In the genomic region with DNA sequence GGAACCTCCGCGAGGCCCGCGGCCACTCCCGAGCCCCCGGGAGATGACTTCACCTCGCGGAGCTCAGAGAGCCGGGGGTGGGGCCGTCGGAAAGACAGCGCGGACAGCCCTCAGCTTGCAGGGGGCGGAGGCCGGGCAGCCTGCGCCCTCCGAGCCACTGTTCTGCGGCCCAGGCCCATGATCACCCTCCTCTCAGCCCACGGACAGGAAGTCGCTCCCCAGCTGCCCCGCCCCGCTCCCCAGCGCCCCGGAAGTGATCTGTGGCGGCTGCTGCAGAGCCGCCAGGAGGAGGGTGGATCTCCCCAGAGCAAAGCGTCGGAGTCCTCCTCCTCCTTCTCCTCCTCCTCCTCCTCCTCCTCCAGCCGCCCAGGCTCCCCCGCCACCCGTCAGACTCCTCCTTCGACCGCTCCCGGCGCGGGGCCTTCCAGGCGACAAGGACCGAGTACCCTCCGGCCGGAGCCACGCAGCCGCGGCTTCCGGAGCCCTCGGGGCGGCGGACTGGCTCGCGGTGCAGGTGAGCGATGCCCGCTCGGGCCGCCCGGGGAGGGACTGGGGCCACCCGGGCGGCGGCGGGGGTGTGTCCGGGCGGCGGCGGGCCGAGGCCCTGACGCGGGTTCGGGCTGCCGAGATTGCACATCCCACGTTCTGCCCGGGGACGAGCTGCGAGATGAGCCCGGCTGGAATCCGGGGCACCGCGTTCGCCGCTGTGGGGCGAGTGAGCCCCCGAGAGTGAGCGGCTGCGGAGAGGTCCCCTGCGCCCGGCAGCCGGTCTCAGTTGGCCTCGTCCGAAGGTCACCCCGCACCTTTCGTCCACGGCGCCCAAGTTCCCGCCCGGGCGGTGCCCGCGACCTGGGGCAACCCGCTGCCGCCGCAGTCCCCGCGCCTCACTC, we compare ENCODE assay signal across 1 cellular context.
TF ChIP-seq lines count a peak whose summit lies in the region.

A gene with protein sequence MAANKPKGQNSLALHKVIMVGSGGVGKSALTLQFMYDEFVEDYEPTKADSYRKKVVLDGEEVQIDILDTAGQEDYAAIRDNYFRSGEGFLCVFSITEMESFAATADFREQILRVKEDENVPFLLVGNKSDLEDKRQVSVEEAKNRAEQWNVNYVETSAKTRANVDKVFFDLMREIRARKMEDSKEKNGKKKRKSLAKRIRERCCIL (plus strand): TSS at position 261 of the 890 bp plus-strand sequence. CDS start 63,096 bp downstream, outside the sequence.

TF ChIP-seq in HEK293, 187 proteins besides CTCF, POLR2A, EP300 and RAD21 (continued from another document and continues in another):
- TF ChIP-seq, protein P1, sequence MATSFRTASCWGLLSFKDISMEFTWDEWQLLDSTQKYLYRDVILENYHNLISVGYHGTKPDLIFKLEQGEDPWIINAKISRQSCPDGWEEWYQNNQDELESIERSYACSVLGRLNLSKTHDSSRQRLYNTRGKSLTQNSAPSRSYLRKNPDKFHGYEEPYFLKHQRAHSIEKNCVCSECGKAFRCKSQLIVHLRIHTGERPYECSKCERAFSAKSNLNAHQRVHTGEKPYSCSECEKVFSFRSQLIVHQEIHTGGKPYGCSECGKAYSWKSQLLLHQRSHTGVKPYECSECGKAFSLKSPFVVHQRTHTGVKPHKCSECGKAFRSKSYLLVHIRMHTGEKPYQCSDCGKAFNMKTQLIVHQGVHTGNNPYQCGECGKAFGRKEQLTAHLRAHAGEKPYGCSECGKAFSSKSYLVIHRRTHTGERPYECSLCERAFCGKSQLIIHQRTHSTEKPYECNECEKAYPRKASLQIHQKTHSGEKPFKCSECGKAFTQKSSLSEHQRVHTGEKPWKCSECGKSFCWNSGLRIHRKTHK (tag by site-specific recombination; IDR thresholded peaks at IDR 0.05) = no peak
- TF ChIP-seq ZNF558 (tag by site-specific recombination; IDR thresholded peaks at IDR 0.05) (no peak), ZNF140 (tag by site-specific recombination; IDR thresholded peaks at IDR 0.05) (no peak), SETDB1 (IDR thresholded peaks at IDR 0.05; ENCODE audit: insufficient read length, low read length) (no peak), ZNF121 (tag by site-specific recombination; IDR thresholded peaks at IDR 0.05) (no peak), KLF8 (tag by site-specific recombination; IDR thresholded peaks at IDR 0.05) (peak; percentile 58), ZNF514 (tag by site-specific recombination; IDR thresholded peaks at IDR 0.05) (no peak), ZNF423 (tag by site-specific recombination; IDR thresholded peaks at IDR 0.05) (peak; percentile 56), ZNF585B (tag by site-specific recombination; IDR thresholded peaks at IDR 0.05) (no peak), ZNF324 (tag by site-specific recombination; IDR thresholded peaks at IDR 0.05) (0 out of 2 replicates have a peak, but pooled peaks have one; percentile 43), ZFHX2 (tag by site-specific recombination; conservative IDR thresholded peaks at IDR 0.05) (peak; percentile 86), ZBTB17 (tag by site-specific recombination; IDR thresholded peaks at IDR 0.05) (peak; percentile 58), ZNF610 (tag by site-specific recombination; IDR thresholded peaks at IDR 0.05; ENCODE audit: borderline replicate concordance) (no peak), IKZF3 (tag by site-specific recombination; IDR thresholded peaks at IDR 0.05) (no peak), ZSCAN30 (tag by site-specific recombination; IDR thresholded peaks at IDR 0.05) (peak; percentile 43; the same call in 1 of the 2 replicates), EGR2 (tag by site-specific recombination; IDR thresholded peaks at IDR 0.05; ENCODE audit: low read depth) (peak; percentile 84), BCL11B (tag by site-specific recombination; IDR thresholded peaks at IDR 0.05; ENCODE audit: low read depth) (no peak)
- TF ChIP-seq, protein P2, sequence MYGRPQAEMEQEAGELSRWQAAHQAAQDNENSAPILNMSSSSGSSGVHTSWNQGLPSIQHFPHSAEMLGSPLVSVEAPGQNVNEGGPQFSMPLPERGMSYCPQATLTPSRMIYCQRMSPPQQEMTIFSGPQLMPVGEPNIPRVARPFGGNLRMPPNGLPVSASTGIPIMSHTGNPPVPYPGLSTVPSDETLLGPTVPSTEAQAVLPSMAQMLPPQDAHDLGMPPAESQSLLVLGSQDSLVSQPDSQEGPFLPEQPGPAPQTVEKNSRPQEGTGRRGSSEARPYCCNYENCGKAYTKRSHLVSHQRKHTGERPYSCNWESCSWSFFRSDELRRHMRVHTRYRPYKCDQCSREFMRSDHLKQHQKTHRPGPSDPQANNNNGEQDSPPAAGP (tag by site-specific recombination; IDR thresholded peaks at IDR 0.05) = no peak
- TF ChIP-seq, protein P3, sequence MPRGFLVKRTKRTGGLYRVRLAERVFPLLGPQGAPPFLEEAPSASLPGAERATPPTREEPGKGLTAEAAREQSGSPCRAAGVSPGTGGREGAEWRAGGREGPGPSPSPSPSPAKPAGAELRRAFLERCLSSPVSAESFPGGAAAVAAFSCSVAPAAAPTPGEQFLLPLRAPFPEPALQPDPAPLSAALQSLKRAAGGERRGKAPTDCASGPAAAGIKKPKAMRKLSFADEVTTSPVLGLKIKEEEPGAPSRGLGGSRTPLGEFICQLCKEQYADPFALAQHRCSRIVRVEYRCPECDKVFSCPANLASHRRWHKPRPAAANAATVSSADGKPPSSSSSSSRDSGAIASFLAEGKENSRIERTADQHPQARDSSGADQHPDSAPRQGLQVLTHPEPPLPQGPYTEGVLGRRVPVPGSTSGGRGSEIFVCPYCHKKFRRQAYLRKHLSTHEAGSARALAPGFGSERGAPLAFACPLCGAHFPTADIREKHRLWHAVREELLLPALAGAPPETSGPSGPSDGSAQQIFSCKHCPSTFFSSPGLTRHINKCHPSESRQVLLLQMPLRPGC (tag by site-specific recombination; IDR thresholded peaks at IDR 0.05) = no peak
- TF ChIP-seq, protein P4, sequence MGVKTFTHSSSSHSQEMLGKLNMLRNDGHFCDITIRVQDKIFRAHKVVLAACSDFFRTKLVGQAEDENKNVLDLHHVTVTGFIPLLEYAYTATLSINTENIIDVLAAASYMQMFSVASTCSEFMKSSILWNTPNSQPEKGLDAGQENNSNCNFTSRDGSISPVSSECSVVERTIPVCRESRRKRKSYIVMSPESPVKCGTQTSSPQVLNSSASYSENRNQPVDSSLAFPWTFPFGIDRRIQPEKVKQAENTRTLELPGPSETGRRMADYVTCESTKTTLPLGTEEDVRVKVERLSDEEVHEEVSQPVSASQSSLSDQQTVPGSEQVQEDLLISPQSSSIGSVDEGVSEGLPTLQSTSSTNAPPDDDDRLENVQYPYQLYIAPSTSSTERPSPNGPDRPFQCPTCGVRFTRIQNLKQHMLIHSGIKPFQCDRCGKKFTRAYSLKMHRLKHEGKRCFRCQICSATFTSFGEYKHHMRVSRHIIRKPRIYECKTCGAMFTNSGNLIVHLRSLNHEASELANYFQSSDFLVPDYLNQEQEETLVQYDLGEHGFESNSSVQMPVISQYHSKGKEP (tag by site-specific recombination; IDR thresholded peaks at IDR 0.05) = no peak
- TF ChIP-seq, protein P5, sequence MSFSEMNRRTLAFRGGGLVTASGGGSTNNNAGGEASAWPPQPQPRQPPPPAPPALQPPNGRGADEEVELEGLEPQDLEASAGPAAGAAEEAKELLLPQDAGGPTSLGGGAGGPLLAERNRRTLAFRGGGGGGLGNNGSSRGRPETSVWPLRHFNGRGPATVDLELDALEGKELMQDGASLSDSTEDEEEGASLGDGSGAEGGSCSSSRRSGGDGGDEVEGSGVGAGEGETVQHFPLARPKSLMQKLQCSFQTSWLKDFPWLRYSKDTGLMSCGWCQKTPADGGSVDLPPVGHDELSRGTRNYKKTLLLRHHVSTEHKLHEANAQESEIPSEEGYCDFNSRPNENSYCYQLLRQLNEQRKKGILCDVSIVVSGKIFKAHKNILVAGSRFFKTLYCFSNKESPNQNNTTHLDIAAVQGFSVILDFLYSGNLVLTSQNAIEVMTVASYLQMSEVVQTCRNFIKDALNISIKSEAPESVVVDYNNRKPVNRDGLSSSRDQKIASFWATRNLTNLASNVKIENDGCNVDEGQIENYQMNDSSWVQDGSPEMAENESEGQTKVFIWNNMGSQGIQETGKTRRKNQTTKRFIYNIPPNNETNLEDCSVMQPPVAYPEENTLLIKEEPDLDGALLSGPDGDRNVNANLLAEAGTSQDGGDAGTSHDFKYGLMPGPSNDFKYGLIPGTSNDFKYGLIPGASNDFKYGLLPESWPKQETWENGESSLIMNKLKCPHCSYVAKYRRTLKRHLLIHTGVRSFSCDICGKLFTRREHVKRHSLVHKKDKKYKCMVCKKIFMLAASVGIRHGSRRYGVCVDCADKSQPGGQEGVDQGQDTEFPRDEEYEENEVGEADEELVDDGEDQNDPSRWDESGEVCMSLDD (tag by site-specific recombination; IDR thresholded peaks at IDR 0.05) = 0 out of 2 replicates have a peak, but pooled peaks have one; percentile 60
- TF ChIP-seq, protein P6, sequence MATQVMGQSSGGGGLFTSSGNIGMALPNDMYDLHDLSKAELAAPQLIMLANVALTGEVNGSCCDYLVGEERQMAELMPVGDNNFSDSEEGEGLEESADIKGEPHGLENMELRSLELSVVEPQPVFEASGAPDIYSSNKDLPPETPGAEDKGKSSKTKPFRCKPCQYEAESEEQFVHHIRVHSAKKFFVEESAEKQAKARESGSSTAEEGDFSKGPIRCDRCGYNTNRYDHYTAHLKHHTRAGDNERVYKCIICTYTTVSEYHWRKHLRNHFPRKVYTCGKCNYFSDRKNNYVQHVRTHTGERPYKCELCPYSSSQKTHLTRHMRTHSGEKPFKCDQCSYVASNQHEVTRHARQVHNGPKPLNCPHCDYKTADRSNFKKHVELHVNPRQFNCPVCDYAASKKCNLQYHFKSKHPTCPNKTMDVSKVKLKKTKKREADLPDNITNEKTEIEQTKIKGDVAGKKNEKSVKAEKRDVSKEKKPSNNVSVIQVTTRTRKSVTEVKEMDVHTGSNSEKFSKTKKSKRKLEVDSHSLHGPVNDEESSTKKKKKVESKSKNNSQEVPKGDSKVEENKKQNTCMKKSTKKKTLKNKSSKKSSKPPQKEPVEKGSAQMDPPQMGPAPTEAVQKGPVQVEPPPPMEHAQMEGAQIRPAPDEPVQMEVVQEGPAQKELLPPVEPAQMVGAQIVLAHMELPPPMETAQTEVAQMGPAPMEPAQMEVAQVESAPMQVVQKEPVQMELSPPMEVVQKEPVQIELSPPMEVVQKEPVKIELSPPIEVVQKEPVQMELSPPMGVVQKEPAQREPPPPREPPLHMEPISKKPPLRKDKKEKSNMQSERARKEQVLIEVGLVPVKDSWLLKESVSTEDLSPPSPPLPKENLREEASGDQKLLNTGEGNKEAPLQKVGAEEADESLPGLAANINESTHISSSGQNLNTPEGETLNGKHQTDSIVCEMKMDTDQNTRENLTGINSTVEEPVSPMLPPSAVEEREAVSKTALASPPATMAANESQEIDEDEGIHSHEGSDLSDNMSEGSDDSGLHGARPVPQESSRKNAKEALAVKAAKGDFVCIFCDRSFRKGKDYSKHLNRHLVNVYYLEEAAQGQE (tag by site-specific recombination; IDR thresholded peaks at IDR 0.05) = 0 out of 2 replicates have a peak, but pooled peaks have one; percentile 21
- TF ChIP-seq, protein P7, sequence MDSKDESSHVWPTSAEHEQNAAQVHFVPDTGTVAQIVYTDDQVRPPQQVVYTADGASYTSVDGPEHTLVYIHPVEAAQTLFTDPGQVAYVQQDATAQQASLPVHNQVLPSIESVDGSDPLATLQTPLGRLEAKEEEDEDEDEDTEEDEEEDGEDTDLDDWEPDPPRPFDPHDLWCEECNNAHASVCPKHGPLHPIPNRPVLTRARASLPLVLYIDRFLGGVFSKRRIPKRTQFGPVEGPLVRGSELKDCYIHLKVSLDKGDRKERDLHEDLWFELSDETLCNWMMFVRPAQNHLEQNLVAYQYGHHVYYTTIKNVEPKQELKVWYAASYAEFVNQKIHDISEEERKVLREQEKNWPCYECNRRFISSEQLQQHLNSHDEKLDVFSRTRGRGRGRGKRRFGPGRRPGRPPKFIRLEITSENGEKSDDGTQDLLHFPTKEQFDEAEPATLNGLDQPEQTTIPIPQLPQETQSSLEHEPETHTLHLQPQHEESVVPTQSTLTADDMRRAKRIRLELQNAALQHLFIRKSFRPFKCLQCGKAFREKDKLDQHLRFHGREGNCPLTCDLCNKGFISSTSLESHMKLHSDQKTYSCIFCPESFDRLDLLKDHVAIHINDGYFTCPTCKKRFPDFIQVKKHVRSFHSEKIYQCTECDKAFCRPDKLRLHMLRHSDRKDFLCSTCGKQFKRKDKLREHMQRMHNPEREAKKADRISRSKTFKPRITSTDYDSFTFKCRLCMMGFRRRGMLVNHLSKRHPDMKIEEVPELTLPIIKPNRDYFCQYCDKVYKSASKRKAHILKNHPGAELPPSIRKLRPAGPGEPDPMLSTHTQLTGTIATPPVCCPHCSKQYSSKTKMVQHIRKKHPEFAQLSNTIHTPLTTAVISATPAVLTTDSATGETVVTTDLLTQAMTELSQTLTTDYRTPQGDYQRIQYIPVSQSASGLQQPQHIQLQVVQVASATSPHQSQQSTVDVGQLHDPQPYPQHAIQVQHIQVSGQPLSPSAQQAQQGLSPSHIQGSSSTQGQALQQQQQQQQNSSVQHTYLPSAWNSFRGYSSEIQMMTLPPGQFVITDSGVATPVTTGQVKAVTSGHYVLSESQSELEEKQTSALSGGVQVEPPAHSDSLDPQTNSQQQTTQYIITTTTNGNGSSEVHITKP (tag by site-specific recombination; IDR thresholded peaks at IDR 0.05) = peak; percentile 90
- TF ChIP-seq, protein P8, sequence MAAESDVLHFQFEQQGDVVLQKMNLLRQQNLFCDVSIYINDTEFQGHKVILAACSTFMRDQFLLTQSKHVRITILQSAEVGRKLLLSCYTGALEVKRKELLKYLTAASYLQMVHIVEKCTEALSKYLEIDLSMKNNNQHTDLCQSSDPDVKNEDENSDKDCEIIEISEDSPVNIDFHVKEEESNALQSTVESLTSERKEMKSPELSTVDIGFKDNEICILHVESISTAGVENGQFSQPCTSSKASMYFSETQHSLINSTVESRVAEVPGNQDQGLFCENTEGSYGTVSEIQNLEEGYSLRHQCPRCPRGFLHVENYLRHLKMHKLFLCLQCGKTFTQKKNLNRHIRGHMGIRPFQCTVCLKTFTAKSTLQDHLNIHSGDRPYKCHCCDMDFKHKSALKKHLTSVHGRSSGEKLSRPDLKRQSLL (tag by site-specific recombination; IDR thresholded peaks at IDR 0.05) = no peak
- TF ChIP-seq, protein P9, sequence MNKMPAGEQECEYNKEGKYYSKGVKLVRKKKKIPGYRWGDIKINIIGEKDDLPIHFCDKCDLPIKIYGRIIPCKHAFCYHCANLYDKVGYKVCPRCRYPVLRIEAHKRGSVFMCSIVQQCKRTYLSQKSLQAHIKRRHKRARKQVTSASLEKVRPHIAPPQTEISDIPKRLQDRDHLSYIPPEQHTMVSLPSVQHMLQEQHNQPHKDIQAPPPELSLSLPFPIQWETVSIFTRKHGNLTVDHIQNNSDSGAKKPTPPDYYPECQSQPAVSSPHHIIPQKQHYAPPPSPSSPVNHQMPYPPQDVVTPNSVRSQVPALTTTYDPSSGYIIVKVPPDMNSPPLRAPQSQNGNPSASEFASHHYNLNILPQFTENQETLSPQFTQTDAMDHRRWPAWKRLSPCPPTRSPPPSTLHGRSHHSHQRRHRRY (tag by site-specific recombination; IDR thresholded peaks at IDR 0.05) = no peak
- TF ChIP-seq, protein P10, sequence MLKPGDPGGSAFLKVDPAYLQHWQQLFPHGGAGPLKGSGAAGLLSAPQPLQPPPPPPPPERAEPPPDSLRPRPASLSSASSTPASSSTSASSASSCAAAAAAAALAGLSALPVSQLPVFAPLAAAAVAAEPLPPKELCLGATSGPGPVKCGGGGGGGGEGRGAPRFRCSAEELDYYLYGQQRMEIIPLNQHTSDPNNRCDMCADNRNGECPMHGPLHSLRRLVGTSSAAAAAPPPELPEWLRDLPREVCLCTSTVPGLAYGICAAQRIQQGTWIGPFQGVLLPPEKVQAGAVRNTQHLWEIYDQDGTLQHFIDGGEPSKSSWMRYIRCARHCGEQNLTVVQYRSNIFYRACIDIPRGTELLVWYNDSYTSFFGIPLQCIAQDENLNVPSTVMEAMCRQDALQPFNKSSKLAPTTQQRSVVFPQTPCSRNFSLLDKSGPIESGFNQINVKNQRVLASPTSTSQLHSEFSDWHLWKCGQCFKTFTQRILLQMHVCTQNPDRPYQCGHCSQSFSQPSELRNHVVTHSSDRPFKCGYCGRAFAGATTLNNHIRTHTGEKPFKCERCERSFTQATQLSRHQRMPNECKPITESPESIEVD (tag by site-specific recombination; IDR thresholded peaks at IDR 0.05) = no peak
